8 cellular contexts compared by ENCODE assay signal in the genomic region with DNA sequence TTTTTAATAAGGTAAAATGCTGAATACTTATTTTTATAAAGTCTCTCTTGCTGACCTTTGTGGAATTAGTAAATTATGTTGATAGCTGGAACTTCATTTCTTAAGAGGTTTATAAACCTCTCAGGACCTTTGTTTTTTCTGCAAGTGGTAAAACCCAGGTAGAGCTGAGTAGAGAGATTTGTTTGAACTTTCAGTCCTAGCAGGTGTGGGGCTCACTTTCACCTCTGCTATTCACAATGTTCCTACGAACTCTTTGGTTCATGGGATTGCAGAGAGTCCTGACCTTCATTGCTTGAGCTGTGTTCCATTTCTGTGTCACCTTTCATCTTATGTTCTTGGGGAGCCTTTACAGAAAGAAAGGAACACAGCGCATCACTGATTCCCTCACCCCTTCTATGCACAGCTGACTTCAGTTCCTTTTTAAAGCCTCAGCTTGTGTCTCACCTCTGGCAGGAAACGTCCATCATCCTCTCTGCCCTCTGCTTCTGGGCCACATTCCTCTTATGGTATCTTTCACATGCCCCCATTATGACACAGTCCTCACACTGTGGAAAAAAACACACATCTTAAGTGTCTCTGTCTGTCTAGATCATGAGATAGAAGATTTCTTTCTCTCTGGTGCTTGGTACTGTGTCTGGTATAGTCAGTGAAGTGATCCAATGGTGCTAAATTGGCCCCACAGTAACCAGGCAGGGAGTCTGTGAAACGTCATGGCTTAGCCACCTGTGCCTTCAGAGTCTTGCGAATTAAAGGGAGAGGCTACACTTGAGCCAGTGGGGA.
DNase-seq lines count a peak whose midpoint lies in the region; ATAC-seq, FAIRE-seq and TF ChIP-seq lines count a peak whose summit lies in the region.
"Had no signal": no experiment of that assay in that cellular context is flagged by ENCODE, and none has a peak within 500 bp of the region (broad histone marks: within the 10 kb centered on the region; RNA-seq: fewer than 3 reads in every experiment).

No MANE protein-coding gene starts in this region.

- H3K36me3 Mint-ChIP-seq in T-helper 1 cell treated with Interleukin-12 subunit alpha and Interleukin-12 subunit beta and Interleukin-4 antibody, amounts not matched to agents 30 μg/mL and 1 μg/mL, for 36 hours (ENCODE audit: low read depth), result peaks cover 12% of the 10 kb centered on the region
- no peaks in the 10 kb centered on the region for H3K36me3 Mint-ChIP-seq in natural killer cell treated with Interleukin-12 subunit alpha and Interleukin-12 subunit beta and Interleukin-15 and Interleukin-18, amount 100 ng/mL, for 72 hours

- H3K4me1 ChIP-seq in BE2C, result no peaks in the 10 kb centered on the region

- no peak for TF ChIP-seq CTCF in D721Med (IDR thresholded peaks at IDR 0.05; ENCODE audit: insufficient read depth, missing control alignments)
- TF ChIP-seq CTCF in BE2C (IDR thresholded peaks at IDR 0.05; ENCODE audit: low read depth, low read length), result no peak

- no peak overlapping the region for H3K4me3 Mint-ChIP-seq in T-helper 1 cell treated with Interleukin-12 subunit alpha and Interleukin-12 subunit beta and Interleukin-4 antibody, amounts not matched to agents 30 μg/mL and 1 μg/mL, for 36 hours
- no peak overlapping the region for H3K4me3 Mint-ChIP-seq in natural killer cell treated with Interleukin-12 subunit alpha and Interleukin-12 subunit beta and Interleukin-15 and Interleukin-18, amount 100 ng/mL, for 72 hours

- no peak for FAIRE-seq in D721Med (lab: Jason Lieb, UNC)

- H3K27ac Mint-ChIP-seq in T-helper 1 cell treated with Interleukin-12 subunit alpha and Interleukin-12 subunit beta and Interleukin-4 antibody, amounts not matched to agents 30 μg/mL and 1 μg/mL, for 36 hours, result peak overlapping the region; percentile 73
- peak overlapping the region; percentile 30 to 87 for H3K27ac Mint-ChIP-seq in natural killer cell treated with Interleukin-12 subunit alpha and Interleukin-12 subunit beta and Interleukin-15 and Interleukin-18, amount 100 ng/mL, for 72 hours

- no peaks in the 10 kb centered on the region for H3K27me3 Mint-ChIP-seq in T-helper 1 cell treated with Interleukin-12 subunit alpha and Interleukin-12 subunit beta and Interleukin-4 antibody, amounts not matched to agents 30 μg/mL and 1 μg/mL, for 36 hours (ENCODE audit: low read depth)
- H3K27me3 Mint-ChIP-seq in natural killer cell treated with Interleukin-12 subunit alpha and Interleukin-12 subunit beta and Interleukin-15 and Interleukin-18, amount 100 ng/mL, for 72 hours, result no peaks in the 10 kb centered on the region

- DNase-seq in natural killer cell treated with Interleukin-12 subunit alpha and Interleukin-12 subunit beta and Interleukin-15 and Interleukin-18, amount 100 ng/mL, for 72 hours (ENCODE audit: low spot score), result no peak
- DNase-seq in D721Med (ENCODE audit: insufficient read length, low spot score), result no peak
- no peak for DNase-seq in BE2C
- no peak for DNase-seq in Kasumi-1 (lab: John Stamatoyannopoulos, UW)
- DNase-seq: IMR-90 had no signal

- no peak overlapping the region for H3K4me3 ChIP-seq in BE2C (ENCODE audit: low read depth, low read length)

- H3K9me3 ChIP-seq in BE2C, result no peaks in the 10 kb centered on the region

- no peaks in the 10 kb centered on the region for H3K27me3 ChIP-seq in BE2C

- peaks cover 21% of the 10 kb centered on the region for H3K4me1 Mint-ChIP-seq in T-helper 1 cell treated with Interleukin-12 subunit alpha and Interleukin-12 subunit beta and Interleukin-4 antibody, amounts not matched to agents 30 μg/mL and 1 μg/mL, for 36 hours (ENCODE audit: low read depth)
- H3K4me1 Mint-ChIP-seq in natural killer cell treated with Interleukin-12 subunit alpha and Interleukin-12 subunit beta and Interleukin-15 and Interleukin-18, amount 100 ng/mL, for 72 hours (ENCODE audit: low read depth in 2 of 2), result peaks cover 11 to 13% of the 10 kb centered on the region in 2 donors

- H3K36me3 ChIP-seq in BE2C, result no peaks in the 10 kb centered on the region

- peaks cover 21% of the 10 kb centered on the region for H3K9me3 Mint-ChIP-seq in T-helper 1 cell treated with Interleukin-12 subunit alpha and Interleukin-12 subunit beta and Interleukin-4 antibody, amounts not matched to agents 30 μg/mL and 1 μg/mL, for 36 hours
- peaks cover 4% of the 10 kb centered on the region for H3K9me3 Mint-ChIP-seq in natural killer cell treated with Interleukin-12 subunit alpha and Interleukin-12 subunit beta and Interleukin-15 and Interleukin-18, amount 100 ng/mL, for 72 hours

- ATAC-seq in GM19372 (IDR thresholded peaks at IDR 0.05; ENCODE audit: low read depth, unreplicated experiment), result peak; percentile 92
- peak; percentile 83 for ATAC-seq in HG02885 (IDR thresholded peaks at IDR 0.05; ENCODE audit: poor library complexity, unreplicated experiment)
- peak; percentile 71 to 75 for ATAC-seq in natural killer cell treated with Interleukin-12 subunit alpha and Interleukin-12 subunit beta and Interleukin-15 and Interleukin-18, amount 100 ng/mL, for 72 hours
